ENCODE assay signal across 1 cellular context in the genomic region with DNA sequence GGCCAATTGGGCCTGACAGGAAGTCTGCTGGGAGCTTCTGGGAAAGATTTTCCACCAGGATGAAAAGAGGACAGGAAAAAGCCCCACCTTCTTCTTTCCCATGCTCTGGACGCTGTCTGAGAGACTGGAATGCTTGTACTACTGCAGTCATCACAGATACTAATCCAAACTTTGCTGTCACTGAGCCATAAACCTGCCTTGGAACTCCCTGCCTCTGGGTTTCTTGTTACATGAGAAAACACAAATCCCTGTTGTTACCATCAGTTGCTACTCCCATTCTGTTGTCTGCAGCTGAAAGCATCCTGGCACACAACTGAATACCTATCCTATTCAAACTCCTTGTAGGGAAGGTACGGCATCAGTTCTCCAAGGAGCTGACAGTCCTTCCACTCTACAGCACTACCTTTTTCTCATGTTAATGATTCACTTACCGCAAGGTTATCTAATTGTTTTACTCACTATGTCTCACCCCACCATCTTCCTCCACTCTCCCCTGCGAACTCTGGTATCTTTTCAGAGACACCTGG.
TF ChIP-seq lines count a peak whose summit lies in the region.

No MANE protein-coding gene starts in this region.

TF ChIP-seq in GM23338, 12 proteins besides CTCF, POLR2A, EP300 and RAD21 (continued from another document):
- TF ChIP-seq, protein P1, sequence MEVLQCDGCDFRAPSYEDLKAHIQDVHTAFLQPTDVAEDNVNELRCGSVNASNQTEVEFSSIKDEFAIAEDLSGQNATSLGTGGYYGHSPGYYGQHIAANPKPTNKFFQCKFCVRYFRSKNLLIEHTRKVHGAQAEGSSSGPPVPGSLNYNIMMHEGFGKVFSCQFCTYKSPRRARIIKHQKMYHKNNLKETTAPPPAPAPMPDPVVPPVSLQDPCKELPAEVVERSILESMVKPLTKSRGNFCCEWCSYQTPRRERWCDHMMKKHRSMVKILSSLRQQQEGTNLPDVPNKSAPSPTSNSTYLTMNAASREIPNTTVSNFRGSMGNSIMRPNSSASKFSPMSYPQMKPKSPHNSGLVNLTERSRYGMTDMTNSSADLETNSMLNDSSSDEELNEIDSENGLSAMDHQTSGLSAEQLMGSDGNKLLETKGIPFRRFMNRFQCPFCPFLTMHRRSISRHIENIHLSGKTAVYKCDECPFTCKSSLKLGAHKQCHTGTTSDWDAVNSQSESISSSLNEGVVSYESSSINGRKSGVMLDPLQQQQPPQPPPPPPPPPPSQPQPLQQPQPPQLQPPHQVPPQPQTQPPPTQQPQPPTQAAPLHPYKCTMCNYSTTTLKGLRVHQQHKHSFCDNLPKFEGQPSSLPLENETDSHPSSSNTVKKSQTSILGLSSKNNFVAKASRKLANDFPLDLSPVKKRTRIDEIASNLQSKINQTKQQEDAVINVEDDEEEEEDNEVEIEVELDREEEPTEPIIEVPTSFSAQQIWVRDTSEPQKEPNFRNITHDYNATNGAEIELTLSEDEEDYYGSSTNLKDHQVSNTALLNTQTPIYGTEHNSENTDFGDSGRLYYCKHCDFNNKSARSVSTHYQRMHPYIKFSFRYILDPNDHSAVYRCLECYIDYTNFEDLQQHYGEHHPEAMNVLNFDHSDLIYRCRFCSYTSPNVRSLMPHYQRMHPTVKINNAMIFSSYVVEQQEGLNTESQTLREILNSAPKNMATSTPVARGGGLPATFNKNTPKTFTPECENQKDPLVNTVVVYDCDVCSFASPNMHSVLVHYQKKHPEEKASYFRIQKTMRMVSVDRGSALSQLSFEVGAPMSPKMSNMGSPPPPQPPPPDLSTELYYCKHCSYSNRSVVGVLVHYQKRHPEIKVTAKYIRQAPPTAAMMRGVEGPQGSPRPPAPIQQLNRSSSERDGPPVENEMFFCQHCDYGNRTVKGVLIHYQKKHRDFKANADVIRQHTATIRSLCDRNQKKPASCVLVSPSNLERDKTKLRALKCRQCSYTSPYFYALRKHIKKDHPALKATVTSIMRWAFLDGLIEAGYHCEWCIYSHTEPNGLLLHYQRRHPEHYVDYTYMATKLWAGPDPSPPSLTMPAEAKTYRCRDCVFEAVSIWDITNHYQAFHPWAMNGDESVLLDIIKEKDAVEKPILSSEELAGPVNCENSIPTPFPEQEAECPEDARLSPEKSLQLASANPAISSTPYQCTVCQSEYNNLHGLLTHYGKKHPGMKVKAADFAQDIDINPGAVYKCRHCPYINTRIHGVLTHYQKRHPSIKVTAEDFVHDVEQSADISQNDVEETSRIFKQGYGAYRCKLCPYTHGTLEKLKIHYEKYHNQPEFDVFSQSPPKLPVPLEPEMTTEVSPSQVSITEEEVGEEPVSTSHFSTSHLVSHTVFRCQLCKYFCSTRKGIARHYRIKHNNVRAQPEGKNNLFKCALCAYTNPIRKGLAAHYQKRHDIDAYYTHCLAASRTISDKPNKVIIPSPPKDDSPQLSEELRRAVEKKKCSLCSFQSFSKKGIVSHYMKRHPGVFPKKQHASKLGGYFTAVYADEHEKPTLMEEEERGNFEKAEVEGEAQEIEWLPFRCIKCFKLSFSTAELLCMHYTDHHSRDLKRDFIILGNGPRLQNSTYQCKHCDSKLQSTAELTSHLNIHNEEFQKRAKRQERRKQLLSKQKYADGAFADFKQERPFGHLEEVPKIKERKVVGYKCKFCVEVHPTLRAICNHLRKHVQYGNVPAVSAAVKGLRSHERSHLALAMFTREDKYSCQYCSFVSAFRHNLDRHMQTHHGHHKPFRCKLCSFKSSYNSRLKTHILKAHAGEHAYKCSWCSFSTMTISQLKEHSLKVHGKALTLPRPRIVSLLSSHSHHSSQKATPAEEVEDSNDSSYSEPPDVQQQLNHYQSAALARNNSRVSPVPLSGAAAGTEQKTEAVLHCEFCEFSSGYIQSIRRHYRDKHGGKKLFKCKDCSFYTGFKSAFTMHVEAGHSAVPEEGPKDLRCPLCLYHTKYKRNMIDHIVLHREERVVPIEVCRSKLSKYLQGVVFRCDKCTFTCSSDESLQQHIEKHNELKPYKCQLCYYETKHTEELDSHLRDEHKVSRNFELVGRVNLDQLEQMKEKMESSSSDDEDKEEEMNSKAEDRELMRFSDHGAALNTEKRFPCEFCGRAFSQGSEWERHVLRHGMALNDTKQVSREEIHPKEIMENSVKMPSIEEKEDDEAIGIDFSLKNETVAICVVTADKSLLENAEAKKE (CRISPR knock-in tag; IDR thresholded peaks at IDR 0.05): no peak
- TF ChIP-seq, protein P2, sequence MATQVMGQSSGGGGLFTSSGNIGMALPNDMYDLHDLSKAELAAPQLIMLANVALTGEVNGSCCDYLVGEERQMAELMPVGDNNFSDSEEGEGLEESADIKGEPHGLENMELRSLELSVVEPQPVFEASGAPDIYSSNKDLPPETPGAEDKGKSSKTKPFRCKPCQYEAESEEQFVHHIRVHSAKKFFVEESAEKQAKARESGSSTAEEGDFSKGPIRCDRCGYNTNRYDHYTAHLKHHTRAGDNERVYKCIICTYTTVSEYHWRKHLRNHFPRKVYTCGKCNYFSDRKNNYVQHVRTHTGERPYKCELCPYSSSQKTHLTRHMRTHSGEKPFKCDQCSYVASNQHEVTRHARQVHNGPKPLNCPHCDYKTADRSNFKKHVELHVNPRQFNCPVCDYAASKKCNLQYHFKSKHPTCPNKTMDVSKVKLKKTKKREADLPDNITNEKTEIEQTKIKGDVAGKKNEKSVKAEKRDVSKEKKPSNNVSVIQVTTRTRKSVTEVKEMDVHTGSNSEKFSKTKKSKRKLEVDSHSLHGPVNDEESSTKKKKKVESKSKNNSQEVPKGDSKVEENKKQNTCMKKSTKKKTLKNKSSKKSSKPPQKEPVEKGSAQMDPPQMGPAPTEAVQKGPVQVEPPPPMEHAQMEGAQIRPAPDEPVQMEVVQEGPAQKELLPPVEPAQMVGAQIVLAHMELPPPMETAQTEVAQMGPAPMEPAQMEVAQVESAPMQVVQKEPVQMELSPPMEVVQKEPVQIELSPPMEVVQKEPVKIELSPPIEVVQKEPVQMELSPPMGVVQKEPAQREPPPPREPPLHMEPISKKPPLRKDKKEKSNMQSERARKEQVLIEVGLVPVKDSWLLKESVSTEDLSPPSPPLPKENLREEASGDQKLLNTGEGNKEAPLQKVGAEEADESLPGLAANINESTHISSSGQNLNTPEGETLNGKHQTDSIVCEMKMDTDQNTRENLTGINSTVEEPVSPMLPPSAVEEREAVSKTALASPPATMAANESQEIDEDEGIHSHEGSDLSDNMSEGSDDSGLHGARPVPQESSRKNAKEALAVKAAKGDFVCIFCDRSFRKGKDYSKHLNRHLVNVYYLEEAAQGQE (IDR thresholded peaks at IDR 0.05; ENCODE audit: unreplicated experiment): no peak
- TF ChIP-seq CREB1 (CRISPR knock-in tag; IDR thresholded peaks at IDR 0.05; ENCODE audit: low read depth) (no peak), EZH2phosphoT487 (IDR thresholded peaks at IDR 0.05; ENCODE audit: unreplicated experiment) (no peak), ZNF331 (CRISPR knock-in tag; IDR thresholded peaks at IDR 0.05; ENCODE audit: low read depth) (no peak), NANOG (IDR thresholded peaks at IDR 0.05; ENCODE audit: borderline replicate concordance) (no peak), JUNB (IDR thresholded peaks at IDR 0.05; ENCODE audit: unreplicated experiment) (no peak), STAT1 (IDR thresholded peaks at IDR 0.05; ENCODE audit: unreplicated experiment) (no peak)
- TF ChIP-seq, protein P3, sequence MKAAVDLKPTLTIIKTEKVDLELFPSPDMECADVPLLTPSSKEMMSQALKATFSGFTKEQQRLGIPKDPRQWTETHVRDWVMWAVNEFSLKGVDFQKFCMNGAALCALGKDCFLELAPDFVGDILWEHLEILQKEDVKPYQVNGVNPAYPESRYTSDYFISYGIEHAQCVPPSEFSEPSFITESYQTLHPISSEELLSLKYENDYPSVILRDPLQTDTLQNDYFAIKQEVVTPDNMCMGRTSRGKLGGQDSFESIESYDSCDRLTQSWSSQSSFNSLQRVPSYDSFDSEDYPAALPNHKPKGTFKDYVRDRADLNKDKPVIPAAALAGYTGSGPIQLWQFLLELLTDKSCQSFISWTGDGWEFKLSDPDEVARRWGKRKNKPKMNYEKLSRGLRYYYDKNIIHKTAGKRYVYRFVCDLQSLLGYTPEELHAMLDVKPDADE (IDR thresholded peaks at IDR 0.05): no peak
TF ChIP-seq in GM23338: peak in this region for 0.
